9 cellular contexts compared by ENCODE assay signal in the genomic region with DNA sequence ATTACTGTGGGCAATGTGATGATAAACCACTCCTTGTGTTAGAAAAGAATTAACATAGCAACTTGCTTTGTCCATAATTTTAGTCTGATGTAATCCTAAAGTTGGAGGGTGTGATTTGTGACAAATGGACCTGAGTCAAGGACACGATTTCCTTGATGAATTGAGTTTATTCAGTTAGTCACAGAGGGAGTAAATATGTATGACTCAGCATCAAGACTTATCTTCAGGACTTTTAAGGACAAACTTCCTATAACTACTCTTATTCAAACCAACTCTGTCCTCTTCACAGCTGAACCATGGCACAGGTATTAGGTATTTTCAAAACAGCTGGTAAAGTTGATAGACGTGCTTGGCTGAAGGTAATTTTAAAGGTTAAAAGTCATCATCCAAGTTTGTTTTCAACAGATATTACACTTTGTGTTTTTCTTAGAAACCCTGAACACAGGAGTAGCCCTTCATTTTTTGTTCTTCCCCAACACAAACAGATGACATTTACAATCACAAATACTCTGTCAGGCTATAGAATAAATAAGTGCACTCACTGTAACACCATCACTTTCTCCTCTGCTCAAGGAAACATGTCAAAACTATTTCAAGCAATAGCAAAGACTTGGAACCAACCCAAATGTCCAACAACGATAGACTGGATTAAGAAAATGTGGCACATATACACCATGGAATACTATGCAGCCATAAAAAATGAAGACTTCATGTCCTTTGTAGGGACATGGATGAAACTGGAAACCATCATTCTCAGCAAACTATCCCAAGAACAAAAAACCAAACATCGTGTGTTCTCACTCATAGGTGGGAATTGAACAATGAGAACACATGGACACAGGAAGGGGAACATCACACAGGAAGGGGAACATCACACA. TPM values are rescaled to one million over a fixed set of nuclear protein-coding genes. Genes with fewer than 3 reads are reported as not detected.
A peak's percentile ranks its signal among the peaks of the same experiment; 100 is the strongest.
DNase-seq lines count a peak whose midpoint lies in the region; ATAC-seq and TF ChIP-seq lines count a peak whose summit lies in the region.
"Had no signal": no experiment of that assay in that cellular context is flagged by ENCODE, and none has a peak within 500 bp of the region (broad histone marks: within the 10 kb centered on the region; RNA-seq: fewer than 3 reads in every experiment).

No MANE protein-coding gene starts in this region.

- DNase-seq in CD4-positive, alpha-beta T cell = no peak
- DNase-seq in LoVo (ENCODE audit: low spot score) (peak; percentile 90), epithelial cell of esophagus (ENCODE audit: low read depth) (peak; percentile 95), natural killer cell (no peak), colonic mucosa (no peak), cerebellar nuclear complex (lab: John Stamatoyannopoulos, UW) (no peak)
- DNase-seq: NCI-H1417 treated with DMSO at 0.1 percent for 48 hours had no signal

- no peaks in the 10 kb centered on the region for H3K9me3 ChIP-seq in CD4-positive, alpha-beta T cell (ENCODE audit: control insufficient read depth, low read length)
- H3K9me3 ChIP-seq in colonic mucosa = no peaks in the 10 kb centered on the region

- H3K27ac ChIP-seq in CD4-positive, alpha-beta T cell (ENCODE audit: low read depth, low read length) = no peak overlapping the region
- H3K27ac ChIP-seq in colonic mucosa = no peak overlapping the region

- no peak overlapping the region for H3K9ac ChIP-seq in colonic mucosa (ENCODE audit: low read depth in 2 of 2, low read length in 2 of 2)

- no peaks in the 10 kb centered on the region for H3K36me3 ChIP-seq in colonic mucosa

- H3K27ac Mint-ChIP-seq in CD4-positive, alpha-beta T cell = peak overlapping the region; percentile 56
- peak overlapping the region; percentile 70 to 74 for H3K27ac Mint-ChIP-seq in natural killer cell

- H3K4me3 Mint-ChIP-seq in CD4-positive, alpha-beta T cell = no peak overlapping the region
- no peak overlapping the region for H3K4me3 Mint-ChIP-seq in natural killer cell

- POLR2A ChIA-PET in CD4-positive, alpha-beta T cell (lab: Charles Lee) = interaction anchor here (0.8 to 1.6 kb wide), 3 partner anchors 10 to 92 kb away, joined by 3 to 4 read pairs (median 3); partner anchors contain the start of gene STK17A

- no peak for TF ChIP-seq CTCF in CD4-positive, alpha-beta T cell (IDR thresholded peaks at IDR 0.05)
- TF ChIP-seq CTCF in epithelial cell of esophagus (IDR thresholded peaks at IDR 0.05; ENCODE audit: insufficient read depth, low read depth, low read length, missing control alignments) (no peak), natural killer cell (IDR thresholded peaks at IDR 0.05) (no peak), colonic mucosa (IDR thresholded peaks at IDR 0.05) (no peak)

- H3K27me3 Mint-ChIP-seq in CD4-positive, alpha-beta T cell = no peaks in the 10 kb centered on the region
- no peaks in the 10 kb centered on the region for H3K27me3 Mint-ChIP-seq in natural killer cell (ENCODE audit: low read depth in 2 of 2)

- ATAC-seq in CD4-positive, alpha-beta T cell (ENCODE audit: poor library complexity) = no peak
- ATAC-seq in natural killer cell = no peak
- no peak for ATAC-seq in HG02588 (IDR thresholded peaks at IDR 0.05; ENCODE audit: unreplicated experiment)
- no peak for ATAC-seq in GM18867 (IDR thresholded peaks at IDR 0.05; ENCODE audit: unreplicated experiment)

- CTCF ChIA-PET in CD4-positive, alpha-beta T cell (lab: Charles Lee) = interaction anchor here (1.2 to 7.4 kb wide), 2 partner anchors 25 to 92 kb away, joined by 3 to 46 read pairs; partner anchors contain the start of gene STK17A

- peaks cover 30% of the 10 kb centered on the region for H3K36me3 Mint-ChIP-seq in CD4-positive, alpha-beta T cell (ENCODE audit: low read depth)
- H3K36me3 Mint-ChIP-seq in natural killer cell = no peaks in the 10 kb centered on the region

- peaks cover 6% of the 10 kb centered on the region for H3K9me3 Mint-ChIP-seq in CD4-positive, alpha-beta T cell
- no peaks in the 10 kb centered on the region for H3K9me3 Mint-ChIP-seq in natural killer cell

- no peaks in the 10 kb centered on the region for H3K4me1 ChIP-seq in colonic mucosa

- H3K4me3 ChIP-seq in epithelial cell of esophagus (ENCODE audit: low read length) (no peak overlapping the region), colonic mucosa (no peak overlapping the region)

- no peaks in the 10 kb centered on the region for H3K27me3 ChIP-seq in CD4-positive, alpha-beta T cell (ENCODE audit: control insufficient read depth, insufficient read depth, low read length)
- H3K27me3 ChIP-seq in colonic mucosa = no peaks in the 10 kb centered on the region

- intact Hi-C loops in CD4-positive, alpha-beta T cell (cut with DNase I, micrococcal nuclease) = no loop called here
- intact Hi-C loops in natural killer cell (cut with micrococcal nuclease) (no loop called here), colonic mucosa (cut with DNase I) (no loop called here)

- H3K4me1 Mint-ChIP-seq in CD4-positive, alpha-beta T cell (ENCODE audit: low read depth) = peaks cover 87% of the 10 kb centered on the region
- peaks cover 66 to 68% of the 10 kb centered on the region in 2 donors for H3K4me1 Mint-ChIP-seq in natural killer cell

RNA-seq across cellular contexts. Expression of gene COA1, which starts 54.5 kb away (rescaled TPM):
- total RNA-seq in CD4-positive, alpha-beta T cell = 10 to 100 TPM; 78.9 to 80.7 TPM
- total RNA-seq in natural killer cell (10 to 100 TPM; 55.0 to 85.3 (median 69.5) TPM), colonic mucosa (10 to 100 TPM; 24.8 to 45.1 TPM)

Comparison
In these comparisons a context has a peak if more than half of its experiments do, and no peak if none do; other contexts are left out.
1. DNase-seq: peak in LoVo (single experiment) and epithelial cell of esophagus (single experiment); none in CD4-positive, alpha-beta T cell (0 of 10), natural killer cell (single experiment), colonic mucosa (single experiment) and cerebellar nuclear complex (0 of 2).